ENCODE assay signal across 9 cellular contexts in genomic region chr16:9258423-9259051, GRCh38.
DNase-seq lines count a peak whose midpoint lies in the region; ATAC-seq and TF ChIP-seq lines count a peak whose summit lies in the region.
"Had no signal": no experiment of that assay in that cellular context is flagged by ENCODE, and none has a peak within 500 bp of the region (broad histone marks: within the 10 kb centered on the region; RNA-seq: fewer than 3 reads in every experiment).

No MANE protein-coding gene starts in this region.

- H3K9me3 Mint-ChIP-seq in activated T-cell treated with anti-CD3 and anti-CD28 coated beads, Interleukin-2, amount 50 U/mL, for 72 hours = no peaks in the 10 kb centered on the region

- no peaks in the 10 kb centered on the region for H3K27me3 ChIP-seq in GM06990 (replicated peaks; ENCODE audit: control insufficient read depth, insufficient read depth, low read length)
- H3K27me3 ChIP-seq in Loucy (ENCODE audit: insufficient read depth, low read length, poor library complexity, severe bottlenecking) = no peaks in the 10 kb centered on the region
- no peaks in the 10 kb centered on the region for H3K27me3 ChIP-seq in right cardiac atrium (ENCODE audit: control insufficient read depth, insufficient read depth)
- peaks cover 0 to 53% (median 0%) of the 10 kb centered on the region in 7 donors for H3K27me3 ChIP-seq in spleen (replicated peaks in 1 of 7)
- H3K27me3 ChIP-seq in suprapubic skin = peaks cover 5% of the 10 kb centered on the region

- no peak for TF ChIP-seq POLR2A in spleen (IDR thresholded peaks at IDR 0.05)
- TF ChIP-seq POLR2A in suprapubic skin (IDR thresholded peaks at IDR 0.05) = no peak

- in situ Hi-C loops in ACHN (cut with HindIII; ENCODE audit: low pct_ligation_motif_present, low pct_unique_long_range_greater_than_20kb, low sequenced_read_pairs) = no loop called here

- peak; percentile 50 for DNase-seq in ACHN
- peak; percentile 12 for DNase-seq in GM06990 (ENCODE audit: extremely low read depth, insufficient read length)
- DNase-seq in activated T-cell treated with anti-CD3 and anti-CD28 coated beads, Interleukin-2, amount 50 U/mL, for 72 hours = peak; percentile 16 to 46
- peak in 1 of 3 donors; percentile 21 for DNase-seq in right cardiac atrium
- DNase-seq in spleen = no peak
- no peak for DNase-seq in suprapubic skin (ENCODE audit: low spot score in 2 of 2)

- no peaks in the 10 kb centered on the region for H3K36me3 Mint-ChIP-seq in activated T-cell treated with anti-CD3 and anti-CD28 coated beads, Interleukin-2, amount 50 U/mL, for 72 hours (ENCODE audit: insufficient read depth in 2 of 2)

- H3K36me3 ChIP-seq in GM06990 (ENCODE audit: control insufficient read depth, insufficient read depth, low read length) (no peaks in the 10 kb centered on the region), Loucy (ENCODE audit: insufficient read depth, low read length) (no peaks in the 10 kb centered on the region), spleen (no peaks in the 10 kb centered on the region), suprapubic skin (no peaks in the 10 kb centered on the region)

- no peak overlapping the region for H3K4me2 ChIP-seq in Loucy (ENCODE audit: low read depth, low read length, poor library complexity, severe bottlenecking)

- intact Hi-C loops in right cardiac atrium (cut with DNase I) = no loop called here
- intact Hi-C loops in spleen (cut with DNase I; ENCODE audit: low total_unique reads) = loop anchor here (5.0 kb wide), 1 partner anchor 1254 kb away; no protein-coding TSS in a partner anchor

- H4K20me1 ChIP-seq in Loucy (ENCODE audit: insufficient read depth, low read length, poor library complexity, severe bottlenecking) = no peaks in the 10 kb centered on the region

- no peaks in the 10 kb centered on the region for H3F3A ChIP-seq in Loucy (ENCODE audit: low read depth)

- ATAC-seq in activated T-cell treated with anti-CD3 and anti-CD28 coated beads, Interleukin-2, amount 50 U/mL, for 72 hours (replicated peaks in 1 of 2) = no peak
- ATAC-seq in right cardiac atrium (peak; percentile 31 to 49), GM18858 (IDR thresholded peaks at IDR 0.05; ENCODE audit: unreplicated experiment) (no peak)

- H2AFZ ChIP-seq in Loucy (ENCODE audit: low read length) = no peak overlapping the region

- TF ChIP-seq EP300 in suprapubic skin (IDR thresholded peaks at IDR 0.05) = no peak

- no peak overlapping the region for H3K9ac ChIP-seq in Loucy (ENCODE audit: low read depth, low read length, poor library complexity, severe bottlenecking)

- no peak overlapping the region for H3K27ac Mint-ChIP-seq in activated T-cell treated with anti-CD3 and anti-CD28 coated beads, Interleukin-2, amount 50 U/mL, for 72 hours

- H3K79me2 ChIP-seq in Loucy (ENCODE audit: insufficient read depth, low read length) = no peaks in the 10 kb centered on the region

- H3K9me2 ChIP-seq in Loucy (replicated peaks; ENCODE audit: low read depth, low read length) = no peaks in the 10 kb centered on the region

- no peaks in the 10 kb centered on the region for H3K4me1 Mint-ChIP-seq in activated T-cell treated with anti-CD3 and anti-CD28 coated beads, Interleukin-2, amount 50 U/mL, for 72 hours (ENCODE audit: low read depth)

- H3K9me3 ChIP-seq in Loucy (ENCODE audit: insufficient read depth, low read depth, low read length) (no peaks in the 10 kb centered on the region), right cardiac atrium (ENCODE audit: control insufficient read depth, low read length) (no peaks in the 10 kb centered on the region), spleen (no peaks in the 10 kb centered on the region), suprapubic skin (no peaks in the 10 kb centered on the region)

- H3K4me3 ChIP-seq in GM06990 (replicated peaks; ENCODE audit: low read depth, low read length) (no peak overlapping the region), Loucy (ENCODE audit: low read length, poor library complexity, severe bottlenecking) (no peak overlapping the region), right cardiac atrium (ENCODE audit: low read length) (no peak overlapping the region), spleen (no peak overlapping the region), suprapubic skin (no peak overlapping the region)

- H3K4me1 ChIP-seq in Loucy (ENCODE audit: insufficient read depth, low read length, poor library complexity, severe bottlenecking) (no peaks in the 10 kb centered on the region), right cardiac atrium (ENCODE audit: control insufficient read depth, insufficient read depth, low read length) (no peaks in the 10 kb centered on the region), spleen (no peaks in the 10 kb centered on the region), suprapubic skin (no peaks in the 10 kb centered on the region)

- no peak overlapping the region for H3K4me3 Mint-ChIP-seq in activated T-cell treated with anti-CD3 and anti-CD28 coated beads, Interleukin-2, amount 50 U/mL, for 72 hours

- H3K27me3 Mint-ChIP-seq in activated T-cell treated with anti-CD3 and anti-CD28 coated beads, Interleukin-2, amount 50 U/mL, for 72 hours (ENCODE audit: low read depth) = peaks cover 18% of the 10 kb centered on the region

- WGBS in right cardiac atrium = 48% methylated on average over 14 of the region's 14 CpGs
- 40 to 54% (median 49%) methylated on average over 9 to 14 of the region's 14 CpGs for WGBS in spleen, 5 donors
- WGBS in suprapubic skin = 54% methylated on average over 11 of the region's 14 CpGs

- TF ChIP-seq CTCF in GM06990 (IDR thresholded peaks at IDR 0.05; ENCODE audit: insufficient read depth, low read length, poor library complexity, severe bottlenecking) (peak; percentile 81), Loucy (conservative IDR thresholded peaks at IDR 0.05; ENCODE audit: low read length) (peak; percentile 49), spleen (IDR thresholded peaks at IDR 0.05 in 8 of 11, conservative IDR thresholded peaks at IDR 0.05 in 3 of 11) (peak in 6 of 11 experiments; percentile 11 to 53 (median 32)), suprapubic skin (IDR thresholded peaks at IDR 0.05) (peak in 1 of 2 donors; percentile 46)

- no peak overlapping the region for H3K27ac ChIP-seq in right cardiac atrium (ENCODE audit: low read length)
- H3K27ac ChIP-seq in spleen = no peak overlapping the region
- no peak overlapping the region for H3K27ac ChIP-seq in suprapubic skin
- H3K27ac ChIP-seq: epithelial cell of prostate had no signal

Comparison
In these comparisons a context has a peak if more than half of its experiments do, and no peak if none do; other contexts are left out.
1. DNase-seq: peak in ACHN (single experiment), GM06990 (single experiment) and activated T-cell treated with anti-CD3 and anti-CD28 coated beads, Interleukin-2, amount 50 U/mL, for 72 hours (2 of 2); none in spleen (single experiment) and suprapubic skin (0 of 2).
2. ATAC-seq: peak in right cardiac atrium (2 of 2); none in activated T-cell treated with anti-CD3 and anti-CD28 coated beads, Interleukin-2, amount 50 U/mL, for 72 hours (0 of 2) and GM18858 (single experiment).